12 cellular contexts compared by ENCODE assay signal in the genomic region with DNA sequence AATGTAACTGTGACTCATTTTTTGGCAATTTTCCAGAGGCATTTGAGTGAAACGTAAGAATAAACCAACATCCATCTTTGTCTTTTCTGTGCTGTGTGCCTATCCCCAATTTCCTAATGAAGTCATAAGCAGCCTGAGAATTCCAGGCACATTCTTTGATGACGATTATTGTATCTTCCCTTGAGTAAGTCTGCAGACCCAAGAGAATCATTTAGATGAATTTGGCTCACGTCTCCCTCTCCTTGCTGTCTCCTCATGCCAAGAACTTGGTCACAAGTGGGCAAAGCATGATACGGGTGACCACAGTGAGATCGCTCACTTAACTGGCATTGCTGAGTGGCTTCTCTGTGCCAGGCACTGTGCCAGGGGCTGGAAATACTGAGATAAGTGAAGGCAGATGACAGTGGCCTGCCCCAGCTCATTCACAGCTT.
DNase-seq lines count a peak whose midpoint lies in the region; ATAC-seq and TF ChIP-seq lines count a peak whose summit lies in the region.
"Had no signal": no experiment of that assay in that cellular context is flagged by ENCODE, and none has a peak within 500 bp of the region (broad histone marks: within the 10 kb centered on the region; RNA-seq: fewer than 3 reads in every experiment).

No MANE protein-coding gene starts in this region.

- no peak overlapping the region for H2AFZ ChIP-seq in neuronal stem cell (ENCODE audit: low read length)

- H3K14ac ChIP-seq in neuronal stem cell (ENCODE audit: low read length) = no peak overlapping the region

- no peak overlapping the region for H3K4ac ChIP-seq in neuronal stem cell (ENCODE audit: low read length)

- no peak overlapping the region for H4K91ac ChIP-seq in neuronal stem cell (ENCODE audit: low read depth, low read length, poor library complexity)

- no peak overlapping the region for H3K27ac ChIP-seq in neuronal stem cell (replicated peaks; ENCODE audit: low read length)
- no peak overlapping the region for H3K27ac ChIP-seq in CD4-positive, alpha-beta T cell (ENCODE audit: low read depth, low read length)
- H3K27ac ChIP-seq: skin epidermis had no signal

- ATAC-seq in GM21737 (IDR thresholded peaks at IDR 0.05; ENCODE audit: unreplicated experiment) = no peak
- no peak for ATAC-seq in CD4-positive, alpha-beta T cell (ENCODE audit: poor library complexity)
- ATAC-seq: CD8-positive, alpha-beta T cell had no signal

- H3K4me2 ChIP-seq in neuronal stem cell (ENCODE audit: insufficient read depth, low read length, poor library complexity, severe bottlenecking) = no peak overlapping the region

- H4K8ac ChIP-seq in neuronal stem cell (ENCODE audit: low read depth, low read length) = no peak overlapping the region

- H3K4me1 Mint-ChIP-seq in CD4-positive, alpha-beta T cell (ENCODE audit: low read depth) = no peaks in the 10 kb centered on the region
- H3K4me1 Mint-ChIP-seq: neural crest cell had no signal

- DNase-seq in GM03348 (ENCODE audit: low spot score) (peak; percentile 39), NCI-H69 (lab: John Stamatoyannopoulos, UW) (peak; percentile 24), fibroblast of pulmonary artery (ENCODE audit: low read depth) (peak; percentile 53), myocyte (ENCODE audit: low read depth) (peak; percentile 76), neuronal stem cell (ENCODE audit: low spot score) (no peak)
- DNase-seq in CD4-positive, alpha-beta T cell = no peak
- DNase-seq: CD8-positive, alpha-beta T cell; NCI-H1930; SW 1271 had no signal

- no peak overlapping the region for H2AK5ac ChIP-seq in neuronal stem cell (ENCODE audit: low read depth, low read length)

- no peak overlapping the region for H3K4me3 ChIP-seq in fibroblast of pulmonary artery (replicated peaks; ENCODE audit: low read depth, low read length)
- no peak overlapping the region for H3K4me3 ChIP-seq in neuronal stem cell (ENCODE audit: low read length in 2 of 2)
- H3K4me3 ChIP-seq: skin epidermis had no signal

- H3K36me3 Mint-ChIP-seq in CD4-positive, alpha-beta T cell (ENCODE audit: low read depth) = no peaks in the 10 kb centered on the region
- H3K36me3 Mint-ChIP-seq: CD8-positive, alpha-beta T cell had no signal

- H3K79me1 ChIP-seq in neuronal stem cell (ENCODE audit: low read depth, low read length) = no peaks in the 10 kb centered on the region

- H2BK120ac ChIP-seq in neuronal stem cell (ENCODE audit: low read depth, low read length) = no peak overlapping the region

- H2BK5ac ChIP-seq in neuronal stem cell (ENCODE audit: low read length) = no peak overlapping the region

- H3K27ac Mint-ChIP-seq in CD4-positive, alpha-beta T cell = no peak overlapping the region
- H3K27ac Mint-ChIP-seq: CD8-positive, alpha-beta T cell had no signal

- no CpG with 5 or more reads among the region's 5 CpGs for WGBS in neuronal stem cell (ENCODE audit: extremely low coverage in 2 of 2, insufficient read length in 2 of 2, insufficient replicate concordance in 1 of 2), 2 donors

- no peak overlapping the region for H2BK12ac ChIP-seq in neuronal stem cell (ENCODE audit: low read length)

- POLR2A ChIA-PET in CD4-positive, alpha-beta T cell (lab: Charles Lee) = no interaction called here

- no peak for TF ChIP-seq CTCF in fibroblast of pulmonary artery (IDR thresholded peaks at IDR 0.05; ENCODE audit: low read length, missing control alignments)
- no peak for TF ChIP-seq CTCF in CD4-positive, alpha-beta T cell (IDR thresholded peaks at IDR 0.05)

- intact Hi-C loops in CD4-positive, alpha-beta T cell (cut with DNase I, micrococcal nuclease) = no loop called here

- H3K27me3 Mint-ChIP-seq in CD4-positive, alpha-beta T cell = no peaks in the 10 kb centered on the region

- no peak overlapping the region for H3K9ac ChIP-seq in neuronal stem cell (ENCODE audit: low read depth, low read length, poor library complexity)

- H3K4me3 Mint-ChIP-seq in CD4-positive, alpha-beta T cell = no peak overlapping the region
- H3K4me3 Mint-ChIP-seq: CD8-positive, alpha-beta T cell; neural crest cell had no signal

- H3K4me1 ChIP-seq in neuronal stem cell (ENCODE audit: control insufficient read depth in 2 of 2, insufficient read depth in 1 of 2, low read depth in 1 of 2, low read length in 2 of 2) = peaks cover 0 to 2% of the 10 kb centered on the region in 2 donors

- CTCF ChIA-PET in CD4-positive, alpha-beta T cell (lab: Charles Lee) = no interaction called here

- H3K27me3 ChIP-seq in neuronal stem cell (ENCODE audit: control insufficient read depth in 3 of 3, insufficient read depth in 3 of 3, low read depth in 1 of 3, low read length in 3 of 3) = no peaks in the 10 kb centered on the region
- H3K27me3 ChIP-seq in CD4-positive, alpha-beta T cell (ENCODE audit: control insufficient read depth, insufficient read depth, low read length) = no peaks in the 10 kb centered on the region

- peaks cover 11% of the 10 kb centered on the region for H3K9me3 Mint-ChIP-seq in CD4-positive, alpha-beta T cell

- no peak overlapping the region for H3K18ac ChIP-seq in neuronal stem cell (ENCODE audit: low read length)

- H3K36me3 ChIP-seq in neuronal stem cell (replicated peaks in 1 of 2; ENCODE audit: control insufficient read depth in 2 of 2, insufficient read depth in 2 of 2, low read length in 2 of 2) = no peaks in the 10 kb centered on the region

- peaks cover 0 to 3% of the 10 kb centered on the region in 2 donors for H3K9me3 ChIP-seq in neuronal stem cell (replicated peaks in 1 of 2; ENCODE audit: control insufficient read depth in 2 of 2, insufficient read depth in 1 of 2, low read depth in 1 of 2, low read length in 2 of 2)
- peaks cover 17% of the 10 kb centered on the region for H3K9me3 ChIP-seq in CD4-positive, alpha-beta T cell (ENCODE audit: control insufficient read depth, low read length)

- no peak overlapping the region for H2BK15ac ChIP-seq in neuronal stem cell (ENCODE audit: low read length)

- no peak overlapping the region for H3K23ac ChIP-seq in neuronal stem cell (ENCODE audit: low read depth, low read length, poor library complexity)

Comparison
In these comparisons a context has a peak if more than half of its experiments do, and no peak if none do; other contexts are left out.
1. DNase-seq: peak in GM03348 (single experiment), NCI-H69 (single experiment), fibroblast of pulmonary artery (single experiment) and myocyte (single experiment); none in neuronal stem cell (single experiment) and CD4-positive, alpha-beta T cell (0 of 10).